14 cellular contexts compared by ENCODE assay signal in genomic region chrX:154908821-154909220, GRCh38. TPM values are rescaled to one million over a fixed set of nuclear protein-coding genes. Genes with fewer than 3 reads are reported as not detected.
DNase-seq lines count a peak whose midpoint lies in the region; ATAC-seq and TF ChIP-seq lines count a peak whose summit lies in the region.
"Had no signal": no experiment of that assay in that cellular context is flagged by ENCODE, and none has a peak within 500 bp of the region (broad histone marks: within the 10 kb centered on the region; RNA-seq: fewer than 3 reads in every experiment).

No MANE protein-coding gene starts in this region.

- no peak overlapping the region for H3K18ac ChIP-seq in IMR-90 (ENCODE audit: low read depth, low read length)

- no peaks in the 10 kb centered on the region for H3K9me1 ChIP-seq in IMR-90 (ENCODE audit: insufficient read depth, low read length)

- no peak overlapping the region for H2AFZ ChIP-seq in IMR-90 (replicated peaks; ENCODE audit: low read length, poor library complexity)
- H2AFZ ChIP-seq: GM23338 had no signal

- H3K27me3 ChIP-seq in IMR-90 (ENCODE audit: control insufficient read depth, insufficient read depth, low read length), result no peaks in the 10 kb centered on the region

- POLR2A ChIA-PET in IMR-90 (lab: Charles Lee; ENCODE audit: unreplicated experiment), result no interaction called here

- no peaks in the 10 kb centered on the region for H3K36me3 ChIP-seq in IMR-90 (ENCODE audit: control insufficient read depth, insufficient read depth, low read length)

- H4K91ac ChIP-seq in IMR-90 (ENCODE audit: insufficient read depth, low read depth, low read length), result no peak overlapping the region

- H3K4me1 ChIP-seq in IMR-90 (ENCODE audit: control insufficient read depth, insufficient read depth, low read length), result no peaks in the 10 kb centered on the region

- peak overlapping the region; percentile 24 for H2AK9ac ChIP-seq in IMR-90 (replicated peaks; ENCODE audit: low read depth, low read length, poor library complexity)

- H3K4me3 ChIP-seq in IMR-90 (ENCODE audit: insufficient read depth, low read depth, low read length), result no peak overlapping the region
- H3K4me3 ChIP-seq: GM23338 had no signal

- no peaks in the 10 kb centered on the region for H4K20me1 ChIP-seq in IMR-90 (ENCODE audit: insufficient read depth, low read length)

- H3K27ac ChIP-seq in IMR-90 (ENCODE audit: insufficient read depth, low read length), result no peak overlapping the region

- no peak overlapping the region for H3K9ac ChIP-seq in IMR-90 (ENCODE audit: low read depth, low read length)

- in situ Hi-C loops in IMR-90 (cut with MboI; ENCODE audit: low sequenced_read_pairs), result no loop called here

- H4K8ac ChIP-seq in IMR-90 (ENCODE audit: low read depth in 2 of 2, low read length in 2 of 2), result no peak overlapping the region

- dilution Hi-C loops in IMR-90 (cut with HindIII; ENCODE audit: low sequenced_read_pairs, unreplicated experiment), result no loop called here

- H3K23ac ChIP-seq in IMR-90 (ENCODE audit: low read depth, low read length), result no peak overlapping the region

- no TSS peak for BruUV-seq in IMR-90 (replicated peaks; lab: Mats Ljungman, UMichigan)

- no CpG with 5 or more reads among the region's 3 CpGs for WGBS in IMR-90 (ENCODE audit: extremely low coverage in 2 of 2, insufficient read length in 1 of 2), 2 experiments

- H3K4me2 ChIP-seq in IMR-90 (ENCODE audit: low read depth, low read length), result no peak overlapping the region
- H3K4me2 ChIP-seq: GM23338 had no signal

- H3K14ac ChIP-seq in IMR-90 (replicated peaks; ENCODE audit: low read depth, low read length), result no peak overlapping the region

- CTCF ChIA-PET in IMR-90 (lab: Yijun Ruan, JAX), result interaction anchor here (2.2 kb wide), 1 partner anchor 9 kb away, joined by 15 read pairs; no protein-coding TSS in a partner anchor

- no peak for DNase-seq in IMR-90
- DNase-seq in RPMI8226, result peak; percentile 18
- DNase-seq in dermis blood vessel endothelial cell, result peak; percentile 22
- no peak for DNase-seq in activated effector memory CD4-positive, alpha-beta T cell treated with anti-CD3 and anti-CD28 coated beads, Interleukin-2, amount 50 U/mL, for 16 hours
- DNase-seq: CD4-positive, alpha-beta T cell; CD8-positive, alpha-beta memory T cell; DMS53; DMS79 treated with DMSO at 0.1 percent for 48 hours; GF-D8; H9 had no signal

- H4K5ac ChIP-seq in IMR-90 (ENCODE audit: low read depth, low read length), result no peak overlapping the region

- no peaks in the 10 kb centered on the region for H3K9me3 ChIP-seq in IMR-90 (ENCODE audit: control insufficient read depth, insufficient read depth, low read length)

- H2BK20ac ChIP-seq in IMR-90 (ENCODE audit: low read depth, low read length), result no peak overlapping the region

- no peak for TF ChIP-seq CTCF in IMR-90 (conservative IDR thresholded peaks at IDR 0.05; ENCODE audit: low read depth, low read length)

- H3K79me1 ChIP-seq in IMR-90 (ENCODE audit: low read depth in 1 of 2, low read length in 2 of 2), result no peaks in the 10 kb centered on the region

- intact Hi-C loops in IMR-90 (cut with micrococcal nuclease), result no loop called here

- ATAC-seq in IMR-90 (ENCODE audit: low read depth) (no peak), HG03097 (IDR thresholded peaks at IDR 0.05; ENCODE audit: low FRiP score, unreplicated experiment) (no peak), GM18909 (IDR thresholded peaks at IDR 0.05; ENCODE audit: poor library complexity, unreplicated experiment) (no peak)
- ATAC-seq: GM23338, HCT116 had no signal

- H2AK5ac ChIP-seq in IMR-90 (ENCODE audit: low read depth, low read length), result no peak overlapping the region

- TF ChIP-seq RAD21 in IMR-90 (IDR thresholded peaks at IDR 0.05; ENCODE audit: low read length), result no peak

- H2BK120ac ChIP-seq in IMR-90 (ENCODE audit: low read depth, low read length), result no peak overlapping the region

- no peak overlapping the region for H2BK15ac ChIP-seq in IMR-90 (ENCODE audit: low read depth, low read length)

- no peak overlapping the region for H3K4ac ChIP-seq in IMR-90 (ENCODE audit: low read depth, low read length)

- no peak overlapping the region for H3K56ac ChIP-seq in IMR-90 (ENCODE audit: extremely low read depth, insufficient read depth, low read length)

- no peak overlapping the region for H2BK5ac ChIP-seq in IMR-90 (ENCODE audit: low read depth, low read length, poor library complexity, severe bottlenecking)

- no peak for TF ChIP-seq POLR2A in IMR-90 (IDR thresholded peaks at IDR 0.05; ENCODE audit: low read depth, low read length)

TF ChIP-seq in IMR-90, 13 proteins besides CTCF, POLR2A, EP300 and RAD21:
- TF ChIP-seq MAFK (IDR thresholded peaks at IDR 0.05; ENCODE audit: low read depth, low read length), result no peak
- TF ChIP-seq RFX5 (IDR thresholded peaks at IDR 0.05; ENCODE audit: low read depth, low read length), result no peak
- TF ChIP-seq SMC3 (IDR thresholded peaks at IDR 0.05; ENCODE audit: low read depth, low read length), result no peak
- TF ChIP-seq CHD1 (IDR thresholded peaks at IDR 0.05; ENCODE audit: low read depth, low read length), result no peak
- TF ChIP-seq CEBPB (IDR thresholded peaks at IDR 0.05; ENCODE audit: low read depth, low read length), result no peak

RNA-seq across cellular contexts. Expression of gene F8A1, which starts 22.7 kb away (rescaled TPM):
- total RNA-seq in IMR-90 (2012; rRNA removed), result 0.54 and 1.1 TPM in 2 replicates
- polyA plus RNA-seq in IMR-90 (2012; rRNA removed), result 7.7 and 8.3 TPM in 2 replicates
- 5.3 and 7.0 TPM in 2 replicates for polyA plus RNA-seq in IMR-90 (2012; cell fraction: cytosol; rRNA removed)
- polyA plus RNA-seq in IMR-90 (2012; cell fraction: nucleus; rRNA removed; ENCODE audit: low replicate concordance), result 1.5 and 1.8 TPM in 2 replicates
- 2.7 and 6.6 TPM in 2 replicates for total RNA-seq in dermis blood vessel endothelial cell

Comparison
In these comparisons a context has a peak if more than half of its experiments do, and no peak if none do; other contexts are left out.
1. DNase-seq: peak in RPMI8226 (single experiment) and dermis blood vessel endothelial cell (single experiment); none in IMR-90 (single experiment) and activated effector memory CD4-positive, alpha-beta T cell treated with anti-CD3 and anti-CD28 coated beads, Interleukin-2, amount 50 U/mL, for 16 hours (single experiment).